ENCODE assay signal across 8 cellular contexts in the genomic region with DNA sequence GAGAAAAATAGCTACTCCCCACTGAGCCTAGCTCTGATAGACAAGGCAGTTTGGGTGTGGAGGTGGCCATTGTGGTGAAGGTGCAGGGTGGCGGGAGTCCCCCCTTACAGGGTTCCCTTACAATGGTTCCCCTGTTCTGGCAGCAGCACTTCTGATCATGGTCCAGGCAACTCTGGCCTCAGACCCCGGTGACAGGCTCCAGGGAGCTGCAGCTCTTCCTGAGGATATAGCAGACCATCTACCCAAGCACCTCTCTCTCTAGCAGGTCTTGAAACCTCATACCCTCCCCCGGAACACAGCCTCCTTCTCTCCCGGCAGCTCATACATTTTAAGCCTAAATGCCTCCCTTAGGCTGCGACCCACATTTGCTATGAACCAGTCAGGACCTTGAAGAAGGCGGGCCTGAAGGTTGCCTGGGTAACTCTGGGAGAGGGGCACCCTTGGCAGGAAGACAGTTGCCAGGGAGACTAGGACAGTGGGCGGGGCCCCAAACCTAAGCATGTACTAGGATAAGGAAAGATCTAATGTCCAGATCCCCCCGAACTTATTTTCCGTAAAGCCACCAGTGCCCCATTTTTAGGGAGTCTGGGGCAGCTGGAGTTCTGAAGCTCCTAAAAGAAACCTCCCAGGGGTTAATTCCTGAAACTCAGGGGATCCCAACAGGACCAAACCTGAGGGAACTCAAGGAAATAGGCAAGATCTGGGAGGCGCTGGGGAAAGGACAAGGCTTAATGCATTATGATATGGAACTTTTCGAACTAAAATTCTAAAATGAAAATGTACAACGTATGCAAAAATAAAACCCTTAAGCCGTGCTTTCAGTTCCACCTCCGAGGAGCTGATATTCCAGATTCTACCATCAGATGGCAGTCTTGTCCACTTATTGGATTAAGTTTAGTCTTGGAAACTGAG. TPM values are rescaled to one million over a fixed set of nuclear protein-coding genes. Genes with fewer than 3 reads are reported as not detected.
A peak's percentile ranks its signal among the peaks of the same experiment; 100 is the strongest.
DNase-seq lines count a peak whose midpoint lies in the region; ATAC-seq and TF ChIP-seq lines count a peak whose summit lies in the region.

No MANE protein-coding gene starts in this region.

- peaks cover 40% of the 10 kb centered on the region for H3K4me1 Mint-ChIP-seq in HFFc6 (ENCODE audit: low read depth)
- H3K4me1 Mint-ChIP-seq in activated naive CD8-positive, alpha-beta T cell treated with anti-CD3 and anti-CD28 coated beads, Interleukin-2, amount 10 ng/mL, durations not matched to agents 7 days and 5 days = peaks cover 32% of the 10 kb centered on the region

- H3K27me3 Mint-ChIP-seq in HFFc6 (ENCODE audit: insufficient read depth) = peaks cover 2% of the 10 kb centered on the region; the same call in 1 of the 2 replicates
- peaks cover 4% of the 10 kb centered on the region for H3K27me3 Mint-ChIP-seq in activated naive CD8-positive, alpha-beta T cell treated with anti-CD3 and anti-CD28 coated beads, Interleukin-2, amount 10 ng/mL, durations not matched to agents 7 days and 5 days

- H3K9me3 ChIP-seq in SK-N-MC (ENCODE audit: low read depth, low read length) (no peaks in the 10 kb centered on the region), parathyroid adenoma (ENCODE audit: control insufficient read depth, low read length) (no peaks in the 10 kb centered on the region)

- POLR2A ChIA-PET in GM10248 (lab: Yijun Ruan, JAX) = interaction anchor here (0.5 to 1.7 kb wide), 5 partner anchors 9 to 428 kb away, joined by 3 to 11 read pairs (median 5); partner anchors contain the start of genes ORMDL2 and SARNP
- POLR2A ChIA-PET in activated naive CD8-positive, alpha-beta T cell treated with anti-CD3 and anti-CD28 coated beads, Interleukin-2, amount 10 ng/mL, durations not matched to agents 7 days and 5 days (lab: Charles Lee) = interaction anchor here (0.6 to 2.8 kb wide), 19 partner anchors 9 to 451 kb away, joined by 3 to 36 read pairs (median 5); partner anchors contain the start of genes BLOC1S1, CD63, DNAJC14 and ORMDL2

- no peaks in the 10 kb centered on the region for H3K27me3 ChIP-seq in parathyroid adenoma (ENCODE audit: control insufficient read depth, insufficient read depth, low read length)

- intact Hi-C loops in cardiac septum (cut with DNase I) = loop anchor here (2.0 to 5.0 kb wide), 3 partner anchors 58 to 202 kb away; partner anchors contain the start of gene PYM1

- no peaks in the 10 kb centered on the region for H3K9me3 Mint-ChIP-seq in HFFc6
- H3K9me3 Mint-ChIP-seq in activated naive CD8-positive, alpha-beta T cell treated with anti-CD3 and anti-CD28 coated beads, Interleukin-2, amount 10 ng/mL, durations not matched to agents 7 days and 5 days = no peaks in the 10 kb centered on the region

- CTCF ChIA-PET in GM10248 (lab: Yijun Ruan, JAX) = interaction anchor here (0.8 to 5.7 kb wide), 94 partner anchors 8 to 726 kb away, joined by 3 to 73 read pairs (median 5); partner anchors contain the start of genes BLOC1S1, CD63, DGKA and DNAJC14

- H3K36me3 ChIP-seq in SK-N-MC (ENCODE audit: insufficient read depth, low read length) (no peaks in the 10 kb centered on the region), parathyroid adenoma (ENCODE audit: control insufficient read depth, insufficient read depth, low read length) (no peaks in the 10 kb centered on the region)

- peaks cover 8% of the 10 kb centered on the region for H3K79me2 ChIP-seq in parathyroid adenoma

- peak overlapping the region; percentile 72 for H3K27ac ChIP-seq in SK-N-MC
- H3K27ac ChIP-seq in parathyroid adenoma = peak overlapping the region; percentile 69

- H3K4me1 ChIP-seq in parathyroid adenoma = peaks cover 14% of the 10 kb centered on the region

- peak; percentile 74 for ATAC-seq in activated naive CD8-positive, alpha-beta T cell treated with anti-CD3 and anti-CD28 coated beads, Interleukin-2, amount 10 ng/mL, durations not matched to agents 7 days and 5 days (ENCODE audit: low read depth)

- peak overlapping the region; percentile 91 for H2AFZ ChIP-seq in parathyroid adenoma

- H3K27ac Mint-ChIP-seq in HFFc6 = peak overlapping the region; percentile 88
- H3K27ac Mint-ChIP-seq in activated naive CD8-positive, alpha-beta T cell treated with anti-CD3 and anti-CD28 coated beads, Interleukin-2, amount 10 ng/mL, durations not matched to agents 7 days and 5 days = peak overlapping the region; percentile 92

- H3K9ac ChIP-seq in SK-N-MC (ENCODE audit: insufficient read length) (peak overlapping the region; percentile 62), parathyroid adenoma (no peak overlapping the region)

- peak overlapping the region; percentile 90 for H3K4me3 Mint-ChIP-seq in HFFc6
- peak overlapping the region; percentile 89 for H3K4me3 Mint-ChIP-seq in activated naive CD8-positive, alpha-beta T cell treated with anti-CD3 and anti-CD28 coated beads, Interleukin-2, amount 10 ng/mL, durations not matched to agents 7 days and 5 days

- H3K4me2 ChIP-seq in parathyroid adenoma (ENCODE audit: low read length) = peak overlapping the region; percentile 81

- TF ChIP-seq CTCF in GM10248 (IDR thresholded peaks at IDR 0.05; ENCODE audit: control extremely low read depth, extremely low read depth, low read depth, missing control alignments) (peak; percentile 78), HFFc6 (IDR thresholded peaks at IDR 0.05) (peak; percentile 94), parathyroid adenoma (IDR thresholded peaks at IDR 0.05) (peak; percentile 90)

- DNase-seq in GM10248 (ENCODE audit: extremely low spot score) (peak; percentile 83), HFFc6 (peak; percentile 74), MV-4-11 (lab: John Stamatoyannopoulos, UW) (peak; percentile 81), SK-N-MC (ENCODE audit: low read depth, low spot score) (peak; percentile 88), cardiac septum (ENCODE audit: low spot score) (peak; percentile 82), ureter (ENCODE audit: low spot score) (peak; percentile 86)
- DNase-seq in activated naive CD8-positive, alpha-beta T cell treated with anti-CD3 and anti-CD28 coated beads, Interleukin-2, amount 10 ng/mL, durations not matched to agents 7 days and 5 days = peak; percentile 73

- peak overlapping the region; percentile 79 for H3K4me3 ChIP-seq in SK-N-MC
- peak overlapping the region; percentile 79 for H3K4me3 ChIP-seq in parathyroid adenoma (ENCODE audit: low read depth, low read length)

- no peaks in the 10 kb centered on the region for H3K36me3 Mint-ChIP-seq in HFFc6 (ENCODE audit: low read depth)
- H3K36me3 Mint-ChIP-seq in activated naive CD8-positive, alpha-beta T cell treated with anti-CD3 and anti-CD28 coated beads, Interleukin-2, amount 10 ng/mL, durations not matched to agents 7 days and 5 days = no peaks in the 10 kb centered on the region

RNA-seq across cellular contexts. Expression of gene GDF11, which starts 4.6 kb away (rescaled TPM):
- total RNA-seq in HFFc6 (2021; fragmentation: NEBNext Ultra II Directional; extraction: Animal tissue kit (Norgen Biotek cat#: 25700)) = 10 to 100 TPM; 15.8 to 25.9 (median 16.9) TPM
- 10 to 100 TPM; 10.2 to 11.5 TPM for total RNA-seq in activated naive CD8-positive, alpha-beta T cell treated with anti-CD3 and anti-CD28 coated beads, Interleukin-2, amount 10 ng/mL, durations not matched to agents 7 days and 5 days
- 18.0 TPM for total RNA-seq in cardiac septum
- total RNA-seq in ureter = 7.2 TPM

RNA-seq across cellular contexts. Expression of gene CD63, which starts 9.6 kb away (rescaled TPM):
- 1,000 to 10,000 TPM; 1,860 to 2,483 (median 2,072) TPM for total RNA-seq in HFFc6 (2021; fragmentation: NEBNext Ultra II Directional; extraction: Animal tissue kit (Norgen Biotek cat#: 25700))
- 100 to 1,000 TPM; 150 to 165 TPM for total RNA-seq in activated naive CD8-positive, alpha-beta T cell treated with anti-CD3 and anti-CD28 coated beads, Interleukin-2, amount 10 ng/mL, durations not matched to agents 7 days and 5 days
- 914 TPM for total RNA-seq in cardiac septum
- total RNA-seq in ureter = 905 TPM

RNA-seq across cellular contexts. Expression of gene RDH5, which starts 18.2 kb away (rescaled TPM):
- 10 to 100 TPM in 2 of 6 experiments, 1 to 10 TPM in 4; 6.6 to 13.2 (median 7.8) TPM for total RNA-seq in HFFc6 (2021; fragmentation: NEBNext Ultra II Directional; extraction: Animal tissue kit (Norgen Biotek cat#: 25700))
- total RNA-seq in activated naive CD8-positive, alpha-beta T cell treated with anti-CD3 and anti-CD28 coated beads, Interleukin-2, amount 10 ng/mL, durations not matched to agents 7 days and 5 days = 10 to 100 TPM; 19.0 to 21.2 TPM
- 26.3 TPM for total RNA-seq in cardiac septum
- total RNA-seq in ureter = 5.8 TPM

RNA-seq across cellular contexts. Expression of gene BLOC1S1, which starts 22.5 kb away (rescaled TPM):
- total RNA-seq in HFFc6 (2021; fragmentation: NEBNext Ultra II Directional; extraction: Animal tissue kit (Norgen Biotek cat#: 25700)) = 100 to 1,000 TPM in 4 of 6 experiments, 10 to 100 TPM in 2; 87.4 to 113 (median 104) TPM
- total RNA-seq in activated naive CD8-positive, alpha-beta T cell treated with anti-CD3 and anti-CD28 coated beads, Interleukin-2, amount 10 ng/mL, durations not matched to agents 7 days and 5 days = 100 to 1,000 TPM; 116 to 135 TPM
- total RNA-seq in cardiac septum = 97.7 TPM
- 105 TPM for total RNA-seq in ureter

RNA-seq across cellular contexts. Expression of gene ITGA7, which starts 30.7 kb away (rescaled TPM):
- 1 to 10 TPM in 4 of 6 experiments, under 1 TPM in 2; 0.95 to 2.3 (median 1.2) TPM for total RNA-seq in HFFc6 (2021; fragmentation: NEBNext Ultra II Directional; extraction: Animal tissue kit (Norgen Biotek cat#: 25700))
- 1 to 10 TPM; 4.1 to 4.2 TPM for total RNA-seq in activated naive CD8-positive, alpha-beta T cell treated with anti-CD3 and anti-CD28 coated beads, Interleukin-2, amount 10 ng/mL, durations not matched to agents 7 days and 5 days
- total RNA-seq in cardiac septum (806 TPM), ureter (99.7 TPM)

Comparison
In these comparisons a context has a peak if more than half of its experiments do, and no peak if none do; other contexts are left out.
1. Peak in every context shown above with its lines: DNase-seq, ATAC-seq, H3K4me3 ChIP-seq and H3K27ac ChIP-seq.